8 cellular contexts compared by ENCODE assay signal in the genomic region with DNA sequence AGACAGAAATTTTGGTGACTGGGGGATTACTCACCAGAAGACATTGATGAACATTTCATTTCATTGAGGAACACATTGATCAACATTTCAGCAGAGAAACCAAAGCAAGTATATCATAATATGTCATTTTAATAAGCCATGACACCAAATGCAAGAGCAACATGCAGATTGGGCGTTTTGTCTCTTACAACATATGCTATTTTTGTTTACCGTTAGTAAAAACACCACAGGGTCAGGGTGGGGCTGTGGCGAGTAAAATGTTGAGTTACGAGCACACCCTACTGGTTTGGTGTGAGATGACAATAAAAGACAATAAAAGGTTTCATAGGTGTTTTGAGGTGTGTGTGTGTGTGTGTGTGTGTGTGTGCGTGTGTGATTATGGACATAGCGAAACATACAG.
DNase-seq lines count a peak whose midpoint lies in the region; ATAC-seq and TF ChIP-seq lines count a peak whose summit lies in the region.
"Had no signal": no experiment of that assay in that cellular context is flagged by ENCODE, and none has a peak within 500 bp of the region (broad histone marks: within the 10 kb centered on the region; RNA-seq: fewer than 3 reads in every experiment).

No MANE protein-coding gene starts in this region.

- no peaks in the 10 kb centered on the region for H3K36me3 ChIP-seq in parathyroid adenoma (ENCODE audit: control insufficient read depth, insufficient read depth, low read length)
- no peaks in the 10 kb centered on the region for H3K36me3 ChIP-seq in esophagus muscularis mucosa

- H3K9me3 ChIP-seq in parathyroid adenoma (ENCODE audit: control insufficient read depth, low read length) (no peaks in the 10 kb centered on the region), esophagus muscularis mucosa (no peaks in the 10 kb centered on the region)

- H3K79me2 ChIP-seq in parathyroid adenoma = no peaks in the 10 kb centered on the region

- H3K9me3 Mint-ChIP-seq in brain = no peaks in the 10 kb centered on the region

- ATAC-seq in stimulated activated naive CD8-positive, alpha-beta T cell treated with anti-CD3 and anti-CD28 coated beads, Interleukin-15, Interleukin-2, amounts not matched to agents 100 U/mL and 50 U/mL, for 24 hours = no peak

- TF ChIP-seq POLR2A in esophagus muscularis mucosa (IDR thresholded peaks at IDR 0.05; ENCODE audit: low read depth) = no peak

- intact Hi-C loops in esophagus muscularis mucosa (cut with DNase I) = no loop called here

- no peaks in the 10 kb centered on the region for H3K36me3 Mint-ChIP-seq in brain

- peaks cover 15% of the 10 kb centered on the region for H3K4me1 Mint-ChIP-seq in brain

- TF ChIP-seq CTCF in GM13976 (IDR thresholded peaks at IDR 0.05; ENCODE audit: borderline replicate concordance, control extremely low read depth, extremely low read depth, insufficient read depth, missing control alignments) = no peak
- TF ChIP-seq CTCF in brain (conservative IDR thresholded peaks at IDR 0.05) = peak; percentile 33 to 40
- TF ChIP-seq CTCF in parathyroid adenoma (IDR thresholded peaks at IDR 0.05) = peak; percentile 21
- TF ChIP-seq CTCF in esophagus muscularis mucosa (IDR thresholded peaks at IDR 0.05) = no peak

- no peak overlapping the region for H2AFZ ChIP-seq in parathyroid adenoma

- H3K27ac Mint-ChIP-seq in brain = peak overlapping the region in 1 of 5 experiments; percentile 42

- DNase-seq in GM13976 (ENCODE audit: low spot score) (peak; percentile 20), KBM-7 (peak; percentile 83), esophagus muscularis mucosa (ENCODE audit: extremely low spot score) (no peak)
- DNase-seq in stimulated activated CD4-positive, alpha-beta T cell treated with anti-CD3 and anti-CD28 coated beads, Interleukin-15, amount 100 ng/mL, for 24 hours = no peak
- DNase-seq in stimulated activated naive CD8-positive, alpha-beta T cell treated with anti-CD3 and anti-CD28 coated beads, Interleukin-15, Interleukin-2, amounts not matched to agents 100 U/mL and 50 U/mL, for 24 hours = no peak
- DNase-seq: stimulated activated CD4-positive, alpha-beta T cell treated with anti-CD3 and anti-CD28 coated beads, Interleukin-4, amount 100 ng/mL, for 24 hours had no signal

- 73% methylated on average over 6 of the region's 6 CpGs for WGBS in esophagus muscularis mucosa

- H3K4me3 ChIP-seq in parathyroid adenoma (ENCODE audit: low read depth, low read length) (no peak overlapping the region), esophagus muscularis mucosa (no peak overlapping the region)

- no peak overlapping the region for H3K9ac ChIP-seq in parathyroid adenoma

- no peak overlapping the region for H3K4me2 ChIP-seq in parathyroid adenoma (ENCODE audit: low read length)

- H3K4me1 ChIP-seq in parathyroid adenoma = no peaks in the 10 kb centered on the region
- peaks cover 0 to 5% (median 0%) of the 10 kb centered on the region in 4 donors for H3K4me1 ChIP-seq in esophagus muscularis mucosa

- H3K27me3 Mint-ChIP-seq in brain = no peaks in the 10 kb centered on the region

- no peak overlapping the region for H3K4me3 Mint-ChIP-seq in brain

- TF ChIP-seq EP300 in esophagus muscularis mucosa (IDR thresholded peaks at IDR 0.05) = no peak

- H3K27me3 ChIP-seq in parathyroid adenoma (ENCODE audit: control insufficient read depth, insufficient read depth, low read length) = no peaks in the 10 kb centered on the region
- H3K27me3 ChIP-seq in esophagus muscularis mucosa = no peaks in the 10 kb centered on the region

- in situ Hi-C loops in GM13976 (cut with MboI; ENCODE audit: low sequenced_read_pairs, unreplicated experiment) = no loop called here
- in situ Hi-C loops in KBM-7 (cut with MboI; ENCODE audit: low pct_unique_long_range_greater_than_20kb, low sequenced_read_pairs) = no loop called here

- H3K27ac ChIP-seq in parathyroid adenoma (no peak overlapping the region), esophagus muscularis mucosa (replicated peaks in 1 of 4) (no peak overlapping the region)

Comparison
In these comparisons a context has a peak if more than half of its experiments do, and no peak if none do; other contexts are left out.
1. DNase-seq: peak in GM13976 (single experiment) and KBM-7 (single experiment); none in esophagus muscularis mucosa (single experiment), stimulated activated CD4-positive, alpha-beta T cell treated with anti-CD3 and anti-CD28 coated beads, Interleukin-15, amount 100 ng/mL, for 24 hours (single experiment) and stimulated activated naive CD8-positive, alpha-beta T cell treated with anti-CD3 and anti-CD28 coated beads, Interleukin-15, Interleukin-2, amounts not matched to agents 100 U/mL and 50 U/mL, for 24 hours (single experiment).
2. CTCF ChIP-seq: peak in brain (2 of 2) and parathyroid adenoma (single experiment); none in GM13976 (single experiment) and esophagus muscularis mucosa (0 of 3).